In genomic region chr20:15656124-15656523, GRCh38 we compare ENCODE assay signal across 33 cellular contexts.
DNase-seq lines count a peak whose midpoint lies in the region; ATAC-seq and TF ChIP-seq lines count a peak whose summit lies in the region.
"Had no signal": no experiment of that assay in that cellular context is flagged by ENCODE, and none has a peak within 500 bp of the region (broad histone marks: within the 10 kb centered on the region; RNA-seq: fewer than 3 reads in every experiment).

No MANE protein-coding gene starts in this region.

- peak; percentile 24 for DNase-seq in AG04449 (ENCODE audit: low read depth, low spot score)
- peak; percentile 30 for DNase-seq in M059J (ENCODE audit: low read depth)
- DNase-seq in astrocyte of the hippocampus (ENCODE audit: low read depth, low spot score), result peak; percentile 4
- no peak for DNase-seq in GM19240 (ENCODE audit: insufficient read length, low spot score)
- DNase-seq in activated naive CD8-positive, alpha-beta T cell treated with anti-CD3 and anti-CD28 coated beads, Interleukin-2, amount 50 U/mL, for 24 hours, result no peak
- DNase-seq in ecto neural progenitor cell (ENCODE audit: low spot score), result no peak
- no peak for DNase-seq in NCI-H2081 (lab: John Stamatoyannopoulos, UW)
- DNase-seq: activated CD4-positive, alpha-beta T cell treated with anti-CD3 and anti-CD28 coated beads for 48 hours; activated naive CD4-positive, alpha-beta T cell treated with anti-CD3 and anti-CD28 coated beads, Interleukin-2, amount 50 U/mL, for 16 hours; amygdala; CD4-positive, alpha-beta memory T cell; colonic mucosa; effector memory CD8-positive, alpha-beta T cell; erythroblast; H7; Kasumi-1; lower lobe of right lung; mucosa of descending colon; NCI-H1417 treated with DMSO at 0.1 percent for 48 hours; NCI-H2081 treated with DMSO at 0.1 percent for 48 hours; NCI-H226; NCI-H69; right lobe of liver; SHP77; stimulated activated CD4-positive, alpha-beta T cell treated with anti-CD3 and anti-CD28 coated beads, Interleukin-4, amount 100 ng/mL, for 1 hour; T1000; tibial artery had no signal

- H3K9me3 Mint-ChIP-seq in nephron, result no peaks in the 10 kb centered on the region
- no peaks in the 10 kb centered on the region for H3K9me3 Mint-ChIP-seq in activated naive CD8-positive, alpha-beta T cell treated with anti-CD3 and anti-CD28 coated beads, Interleukin-2, amount 50 U/mL, for 24 hours
- H3K9me3 Mint-ChIP-seq: activated T-helper 2 cell treated with anti-CD3 and anti-CD28 coated beads, Interferon-gamma antibody, Interleukin-2, Interleukin-4, amounts not matched to agents 10 μg/mL and 5 μg/mL and 100 μg/mL, durations not matched to agents 14 hours and 24 hours and 36 hours; natural killer cell treated with Interleukin-12 subunit alpha and Interleukin-12 subunit beta and Interleukin-15 and Interleukin-18, amount 100 ng/mL, for 72 hours had no signal

- no peak overlapping the region for H3K4me3 ChIP-seq in AG04449 (ENCODE audit: low read depth, low read length)
- H3K4me3 ChIP-seq: colonic mucosa, GM12878, lower lobe of right lung, mucosa of descending colon, right lobe of liver, tibial artery had no signal

- peak overlapping the region in 1 of 3 experiments; percentile 1 for H3K4me3 Mint-ChIP-seq in nephron
- H3K4me3 Mint-ChIP-seq in activated naive CD8-positive, alpha-beta T cell treated with anti-CD3 and anti-CD28 coated beads, Interleukin-2, amount 50 U/mL, for 24 hours, result no peak overlapping the region
- H3K4me3 Mint-ChIP-seq: CD4-positive, alpha-beta memory T cell; effector memory CD8-positive, alpha-beta T cell; natural killer cell treated with Interleukin-12 subunit alpha and Interleukin-12 subunit beta and Interleukin-15 and Interleukin-18, amount 100 ng/mL, for 72 hours had no signal

- no peaks in the 10 kb centered on the region for H3K36me3 Mint-ChIP-seq in nephron (ENCODE audit: low read depth)
- H3K36me3 Mint-ChIP-seq in activated naive CD8-positive, alpha-beta T cell treated with anti-CD3 and anti-CD28 coated beads, Interleukin-2, amount 50 U/mL, for 24 hours (ENCODE audit: low read depth), result no peaks in the 10 kb centered on the region
- H3K36me3 Mint-ChIP-seq: CD4-positive, alpha-beta memory T cell; natural killer cell treated with Interleukin-12 subunit alpha and Interleukin-12 subunit beta and Interleukin-15 and Interleukin-18, amount 100 ng/mL, for 72 hours had no signal

- CTCF ChIA-PET in AG04449 (lab: Yijun Ruan, JAX), result interaction anchor here (1.0 to 6.7 kb wide), 7 partner anchors 8 to 91 kb away, joined by 3 to 60 read pairs (median 6); no protein-coding TSS in a partner anchor

- peaks cover 47% of the 10 kb centered on the region for H3K4me1 Mint-ChIP-seq in nephron
- H3K4me1 Mint-ChIP-seq in activated naive CD8-positive, alpha-beta T cell treated with anti-CD3 and anti-CD28 coated beads, Interleukin-2, amount 50 U/mL, for 24 hours, result no peaks in the 10 kb centered on the region
- H3K4me1 Mint-ChIP-seq: CD4-positive, alpha-beta memory T cell had no signal

- peak overlapping the region; percentile 51 to 74 (median 66) for H3K27ac Mint-ChIP-seq in nephron
- no peak overlapping the region for H3K27ac Mint-ChIP-seq in activated naive CD8-positive, alpha-beta T cell treated with anti-CD3 and anti-CD28 coated beads, Interleukin-2, amount 50 U/mL, for 24 hours
- H3K27ac Mint-ChIP-seq: activated T-helper 2 cell treated with anti-CD3 and anti-CD28 coated beads, Interferon-gamma antibody, Interleukin-2, Interleukin-4, amounts not matched to agents 10 μg/mL and 5 μg/mL and 100 μg/mL, durations not matched to agents 14 hours and 24 hours and 36 hours; CD4-positive, alpha-beta memory T cell; effector memory CD8-positive, alpha-beta T cell; natural killer cell treated with Interleukin-12 subunit alpha and Interleukin-12 subunit beta and Interleukin-15 and Interleukin-18, amount 100 ng/mL, for 72 hours had no signal

- H3K27me3 Mint-ChIP-seq in nephron (ENCODE audit: low read depth), result peaks cover 16% of the 10 kb centered on the region
- H3K27me3 Mint-ChIP-seq in activated naive CD8-positive, alpha-beta T cell treated with anti-CD3 and anti-CD28 coated beads, Interleukin-2, amount 50 U/mL, for 24 hours, result no peaks in the 10 kb centered on the region
- H3K27me3 Mint-ChIP-seq: CD4-positive, alpha-beta memory T cell; effector memory CD8-positive, alpha-beta T cell; natural killer cell treated with Interleukin-12 subunit alpha and Interleukin-12 subunit beta and Interleukin-15 and Interleukin-18, amount 100 ng/mL, for 72 hours had no signal

- POLR2A ChIA-PET in AG04449 (lab: Yijun Ruan, JAX), result interaction anchor here (1.3 to 1.4 kb wide), 2 partner anchors 14 to 17 kb away, joined by 4 to 5 read pairs; no protein-coding TSS in a partner anchor

- no peak for ATAC-seq in activated naive CD8-positive, alpha-beta T cell treated with anti-CD3 and anti-CD28 coated beads, Interleukin-2, amount 50 U/mL, for 24 hours
- ATAC-seq: effector memory CD8-positive, alpha-beta T cell; GM12878; HepG2; lower lobe of right lung; mucosa of descending colon; natural killer cell treated with Interleukin-12 subunit alpha and Interleukin-12 subunit beta and Interleukin-15 and Interleukin-18, amount 100 ng/mL, for 72 hours; Panc1; right lobe of liver had no signal

- TF ChIP-seq CTCF in AG04449 (IDR thresholded peaks at IDR 0.05; ENCODE audit: insufficient read depth, low read length, missing control alignments) (no peak), nephron (IDR thresholded peaks at IDR 0.05; ENCODE audit: unreplicated experiment in 3 of 3) (no peak)

Comparison
In these comparisons a context has a peak if more than half of its experiments do, and no peak if none do; other contexts are left out.
1. DNase-seq: peak in AG04449 (single experiment), M059J (single experiment) and astrocyte of the hippocampus (single experiment); none in GM19240 (single experiment), activated naive CD8-positive, alpha-beta T cell treated with anti-CD3 and anti-CD28 coated beads, Interleukin-2, amount 50 U/mL, for 24 hours (single experiment), ecto neural progenitor cell (single experiment) and NCI-H2081 (0 of 2).